ENCODE assay signal across 8 cellular contexts in genomic region chr17:18262111-18262510, GRCh38. TPM values are rescaled to one million over a fixed set of nuclear protein-coding genes. Genes with fewer than 3 reads are reported as not detected.
DNase-seq lines count a peak whose midpoint lies in the region; ATAC-seq and TF ChIP-seq lines count a peak whose summit lies in the region.
"Had no signal": no experiment of that assay in that cellular context is flagged by ENCODE, and none has a peak within 500 bp of the region (broad histone marks: within the 10 kb centered on the region; RNA-seq: fewer than 3 reads in every experiment).

No MANE protein-coding gene starts in this region.

- H3K9ac ChIP-seq in stomach smooth muscle (ENCODE audit: low read length in 2 of 2) = peak overlapping the region; percentile 65 to 84

- H3K27me3 Mint-ChIP-seq in activated T-cell treated with anti-CD3 and anti-CD28 coated beads, Interleukin-2, amount 50 U/mL, for 72 hours (ENCODE audit: low read depth) = no peaks in the 10 kb centered on the region

- H3K36me3 Mint-ChIP-seq in activated T-cell treated with anti-CD3 and anti-CD28 coated beads, Interleukin-2, amount 50 U/mL, for 72 hours (ENCODE audit: insufficient read depth in 2 of 2) = peaks cover 0 to 3% of the 10 kb centered on the region in 2 donors

- no peak for ATAC-seq in activated T-cell treated with anti-CD3 and anti-CD28 coated beads, Interleukin-2, amount 50 U/mL, for 72 hours (replicated peaks in 1 of 2)
- ATAC-seq in activated CD4-positive, CD25-positive, alpha-beta regulatory T cell treated with anti-CD3 and anti-CD28 coated beads, Interleukin-2, amount 50 U/mL, for 24 hours = no peak

- TF ChIP-seq EP300 in esophagus muscularis mucosa (IDR thresholded peaks at IDR 0.05) = no peak

- H3K27me3 ChIP-seq in esophagus muscularis mucosa (no peaks in the 10 kb centered on the region), stomach smooth muscle (ENCODE audit: control insufficient read depth in 1 of 2, insufficient read depth in 2 of 2, low read length in 2 of 2) (no peaks in the 10 kb centered on the region)
- H3K27me3 ChIP-seq: neutrophil had no signal

- intact Hi-C loops in esophagus muscularis mucosa (cut with DNase I) = no loop called here

- H3K4me1 ChIP-seq in esophagus muscularis mucosa = peaks cover 41 to 47% (median 44%) of the 10 kb centered on the region in 4 donors
- H3K4me1 ChIP-seq in stomach smooth muscle (ENCODE audit: control insufficient read depth, insufficient read depth, low read length) = peaks cover 45% of the 10 kb centered on the region

- peaks cover 20 to 39% (median 36%) of the 10 kb centered on the region in 4 donors for H3K36me3 ChIP-seq in esophagus muscularis mucosa
- peaks cover 21 to 22% of the 10 kb centered on the region in 2 donors for H3K36me3 ChIP-seq in stomach smooth muscle (ENCODE audit: control insufficient read depth in 2 of 2, insufficient read depth in 2 of 2, low read length in 2 of 2)

- whole genome bisulfite sequencing in esophagus muscularis mucosa = 93% methylated on average over 2 of the region's 2 CpGs

- H3K9me3 ChIP-seq in esophagus muscularis mucosa (no peaks in the 10 kb centered on the region), stomach smooth muscle (ENCODE audit: control insufficient read depth in 2 of 2, low read length in 2 of 2) (no peaks in the 10 kb centered on the region)
- H3K9me3 ChIP-seq: neutrophil had no signal

- no peaks in the 10 kb centered on the region for H3K9me3 Mint-ChIP-seq in activated T-cell treated with anti-CD3 and anti-CD28 coated beads, Interleukin-2, amount 50 U/mL, for 72 hours

- H3K27ac ChIP-seq in esophagus muscularis mucosa (replicated peaks in 1 of 4) (peak overlapping the region; percentile 97 to 99 (median 98)), stomach smooth muscle (ENCODE audit: low read length) (peak overlapping the region; percentile 87)

- H3K27ac Mint-ChIP-seq in activated T-cell treated with anti-CD3 and anti-CD28 coated beads, Interleukin-2, amount 50 U/mL, for 72 hours = peak overlapping the region; percentile 38

- H3K4me1 Mint-ChIP-seq in activated T-cell treated with anti-CD3 and anti-CD28 coated beads, Interleukin-2, amount 50 U/mL, for 72 hours (ENCODE audit: low read depth) = peaks cover 31% of the 10 kb centered on the region

- TF ChIP-seq POLR2A in esophagus muscularis mucosa (IDR thresholded peaks at IDR 0.05; ENCODE audit: low read depth) = no peak

- H3K4me3 ChIP-seq in esophagus muscularis mucosa (no peak overlapping the region), stomach smooth muscle (ENCODE audit: low read length in 2 of 2) (peak overlapping the region; percentile 85 to 90)

- no peak for DNase-seq in activated T-cell treated with anti-CD3 and anti-CD28 coated beads, Interleukin-2, amount 50 U/mL, for 72 hours
- no peak for DNase-seq in activated T-cell treated with anti-CD3 and anti-CD28 coated beads for 4 hours
- no peak for DNase-seq in esophagus muscularis mucosa (ENCODE audit: extremely low spot score)
- DNase-seq in NCI-H1436 (lab: John Stamatoyannopoulos, UW) = no peak
- DNase-seq: NCI-H1436 treated with DMSO at 0.1 percent for 48 hours had no signal

- H3K4me3 Mint-ChIP-seq in activated T-cell treated with anti-CD3 and anti-CD28 coated beads, Interleukin-2, amount 50 U/mL, for 72 hours = peak overlapping the region; percentile 85 to 91

- TF ChIP-seq CTCF in esophagus muscularis mucosa (IDR thresholded peaks at IDR 0.05) = no peak

RNA-seq across cellular contexts. Expression of gene MIEF2, which starts 1.6 kb away (rescaled TPM):
- total RNA-seq in activated T-cell treated with anti-CD3 and anti-CD28 coated beads, Interleukin-2, amount 50 U/mL, for 72 hours = 1 to 10 TPM; 7.8 to 9.4 TPM
- 10 to 100 TPM; 10.8 to 27.2 (median 17.9) TPM for total RNA-seq in esophagus muscularis mucosa

RNA-seq across cellular contexts. Expression of gene FLII, which starts 3.6 kb away (rescaled TPM):
- total RNA-seq in activated T-cell treated with anti-CD3 and anti-CD28 coated beads, Interleukin-2, amount 50 U/mL, for 72 hours = 100 to 1,000 TPM; 318 to 373 TPM
- total RNA-seq in esophagus muscularis mucosa = 100 to 1,000 TPM; 302 to 528 (median 408) TPM

RNA-seq across cellular contexts. Expression of gene LLGL1, which starts 36.7 kb away (rescaled TPM):
- total RNA-seq in activated T-cell treated with anti-CD3 and anti-CD28 coated beads, Interleukin-2, amount 50 U/mL, for 72 hours = 10 to 100 TPM; 18.5 to 18.6 TPM
- total RNA-seq in esophagus muscularis mucosa = 10 to 100 TPM; 17.6 to 35.1 (median 26.2) TPM

RNA-seq across cellular contexts. Expression of gene TOP3A, which starts 52.7 kb away (rescaled TPM):
- total RNA-seq in activated T-cell treated with anti-CD3 and anti-CD28 coated beads, Interleukin-2, amount 50 U/mL, for 72 hours = 10 to 100 TPM; 72.0 to 90.6 TPM
- 10 to 100 TPM; 21.2 to 33.5 (median 21.8) TPM for total RNA-seq in esophagus muscularis mucosa

RNA-seq across cellular contexts. Expression of gene SMCR8, which starts 53.0 kb away (rescaled TPM):
- 10 to 100 TPM; 17.3 to 18.7 TPM for total RNA-seq in activated T-cell treated with anti-CD3 and anti-CD28 coated beads, Interleukin-2, amount 50 U/mL, for 72 hours
- total RNA-seq in esophagus muscularis mucosa = 10 to 100 TPM; 13.3 to 20.5 (median 17.3) TPM

Comparison
In these comparisons a context has a peak if more than half of its experiments do, and no peak if none do; other contexts are left out.
1. H3K4me3 ChIP-seq: peak in stomach smooth muscle (2 of 2); none in esophagus muscularis mucosa (0 of 4).